In genomic region chr2:191976436-191976835, GRCh38 we compare ENCODE assay signal across 21 cellular contexts.
DNase-seq lines count a peak whose midpoint lies in the region; FAIRE-seq and TF ChIP-seq lines count a peak whose summit lies in the region.
"Had no signal": no experiment of that assay in that cellular context is flagged by ENCODE, and none has a peak within 500 bp of the region (broad histone marks: within the 10 kb centered on the region; RNA-seq: fewer than 3 reads in every experiment).

No MANE protein-coding gene starts in this region.

- H3K27me3 Mint-ChIP-seq in astrocyte (ENCODE audit: low read depth, unreplicated experiment) (no peaks in the 10 kb centered on the region), progenitor cell of endocrine pancreas (no peaks in the 10 kb centered on the region)
- H3K27me3 Mint-ChIP-seq in activated CD4-positive, alpha-beta memory T cell treated with anti-CD3 and anti-CD28 coated beads for 36 hours, result peaks cover 8% of the 10 kb centered on the region

- peak; percentile 89 for FAIRE-seq in astrocyte (lab: Jason Lieb, UNC)
- no peak for FAIRE-seq in urothelium cell line (lab: Jason Lieb, UNC)
- FAIRE-seq: colon, frontal cortex had no signal

- H3K9me3 ChIP-seq in astrocyte (ENCODE audit: insufficient read depth, low read depth, low read length) (no peaks in the 10 kb centered on the region), smooth muscle cell (replicated peaks; ENCODE audit: low read depth) (no peaks in the 10 kb centered on the region)

- H2AFZ ChIP-seq in astrocyte (ENCODE audit: low read depth, low read length) (no peak overlapping the region), smooth muscle cell (ENCODE audit: low read depth) (no peak overlapping the region)

- H3K4me2 ChIP-seq in astrocyte (ENCODE audit: low read length) (peak overlapping the region; percentile 50), smooth muscle cell (no peak overlapping the region)

- H3K27ac Mint-ChIP-seq in astrocyte (ENCODE audit: unreplicated experiment), result no peak overlapping the region
- peak overlapping the region; percentile 65 for H3K27ac Mint-ChIP-seq in progenitor cell of endocrine pancreas
- no peak overlapping the region for H3K27ac Mint-ChIP-seq in activated CD4-positive, alpha-beta memory T cell treated with anti-CD3 and anti-CD28 coated beads for 36 hours
- H3K27ac Mint-ChIP-seq: activated B cell treated with CpG ODN at 0.5 μM for 24 hours had no signal

- CTCF ChIA-PET in activated CD4-positive, alpha-beta memory T cell treated with anti-CD3 and anti-CD28 coated beads for 36 hours (lab: Charles Lee), result no interaction called here

- no peaks in the 10 kb centered on the region for H4K20me1 ChIP-seq in astrocyte (ENCODE audit: insufficient read depth, low read length)
- no peaks in the 10 kb centered on the region for H4K20me1 ChIP-seq in smooth muscle cell (ENCODE audit: low read depth)

- H3K4me1 Mint-ChIP-seq in astrocyte (ENCODE audit: low read depth, unreplicated experiment), result peaks cover 1% of the 10 kb centered on the region
- H3K4me1 Mint-ChIP-seq in progenitor cell of endocrine pancreas (ENCODE audit: low read depth), result peaks cover 12% of the 10 kb centered on the region
- H3K4me1 Mint-ChIP-seq in activated CD4-positive, alpha-beta memory T cell treated with anti-CD3 and anti-CD28 coated beads for 36 hours (ENCODE audit: low read depth), result no peaks in the 10 kb centered on the region
- H3K4me1 Mint-ChIP-seq: activated B cell treated with CpG ODN at 0.5 μM for 24 hours had no signal

- H3K4me3 Mint-ChIP-seq in astrocyte (ENCODE audit: unreplicated experiment), result no peak overlapping the region
- H3K4me3 Mint-ChIP-seq in progenitor cell of endocrine pancreas (ENCODE audit: low read depth), result no peak overlapping the region
- H3K4me3 Mint-ChIP-seq in activated CD4-positive, alpha-beta memory T cell treated with anti-CD3 and anti-CD28 coated beads for 36 hours, result no peak overlapping the region
- H3K4me3 Mint-ChIP-seq: activated B cell treated with CpG ODN at 0.5 μM for 24 hours had no signal

- TF ChIP-seq CTCF in astrocyte (IDR thresholded peaks at IDR 0.05; ENCODE audit: insufficient read depth, low read depth, low read length) (no peak), fibroblast of the aortic adventitia (IDR thresholded peaks at IDR 0.05; ENCODE audit: insufficient read depth, low read length) (no peak), progenitor cell of endocrine pancreas (IDR thresholded peaks at IDR 0.05; ENCODE audit: unreplicated experiment) (no peak), smooth muscle cell (IDR thresholded peaks at IDR 0.05; ENCODE audit: borderline replicate concordance, insufficient read depth, poor library complexity, severe bottlenecking) (no peak)

- H3K9me3 Mint-ChIP-seq in astrocyte (ENCODE audit: unreplicated experiment) (no peaks in the 10 kb centered on the region), progenitor cell of endocrine pancreas (ENCODE audit: low read depth) (peaks cover 16% of the 10 kb centered on the region)
- no peaks in the 10 kb centered on the region for H3K9me3 Mint-ChIP-seq in activated CD4-positive, alpha-beta memory T cell treated with anti-CD3 and anti-CD28 coated beads for 36 hours
- H3K9me3 Mint-ChIP-seq: activated B cell treated with CpG ODN at 0.5 μM for 24 hours had no signal

- H3K36me3 ChIP-seq in astrocyte (ENCODE audit: insufficient read depth, low read length) (no peaks in the 10 kb centered on the region), smooth muscle cell (ENCODE audit: low read depth) (no peaks in the 10 kb centered on the region)

- POLR2A ChIA-PET in activated CD4-positive, alpha-beta memory T cell treated with anti-CD3 and anti-CD28 coated beads for 36 hours (lab: Charles Lee), result no interaction called here

- H3K4me3 ChIP-seq in astrocyte (ENCODE audit: insufficient read depth, low read depth, low read length) (no peak overlapping the region), fibroblast of the aortic adventitia (ENCODE audit: low read depth, low read length) (no peak overlapping the region), smooth muscle cell (no peak overlapping the region)

- WGBS in smooth muscle cell (ENCODE audit: low lambda C conversion rate), result 83% methylated on average over 3 of the region's 3 CpGs

- DNase-seq in Daoy (ENCODE audit: low read depth) (peak; percentile 30), astrocyte (ENCODE audit: low read depth) (peak; percentile 94), fibroblast of the aortic adventitia (ENCODE audit: low read depth) (peak; percentile 92), progenitor cell of endocrine pancreas (ENCODE audit: low spot score, unreplicated experiment) (no peak), smooth muscle cell (lab: John Stamatoyannopoulos, UW; ENCODE audit: unreplicated experiment) (no peak), urothelium cell line (ENCODE audit: low spot score) (no peak)
- DNase-seq in activated effector memory CD4-positive, alpha-beta T cell treated with Interleukin-2 at 50 U/mL for 16 hours, result no peak
- no peak for DNase-seq in activated CD4-positive, alpha-beta memory T cell treated with anti-CD3 and anti-CD28 coated beads for 36 hours
- DNase-seq: activated B cell treated with CpG ODN at 0.5 μM for 24 hours; activated naive CD4-positive, alpha-beta T cell treated with anti-CD3 and anti-CD28 coated beads, Interleukin-2, amount 50 U/mL, for 16 hours; DND-41; KG1; NCI-H1694; NCI-H510A; PC-3; retina; stimulated activated CD4-positive, alpha-beta T cell treated with anti-CD3 and anti-CD28 coated beads, Interleukin-4, amount 100 ng/mL, for 24 hours; SW 1271 had no signal

- no peaks in the 10 kb centered on the region for H3K79me2 ChIP-seq in astrocyte (ENCODE audit: insufficient read depth, low read length)
- no peaks in the 10 kb centered on the region for H3K79me2 ChIP-seq in smooth muscle cell (ENCODE audit: low read depth)

- H3K27me3 ChIP-seq in astrocyte (ENCODE audit: insufficient read depth, low read length) (no peaks in the 10 kb centered on the region), smooth muscle cell (ENCODE audit: low read depth) (no peaks in the 10 kb centered on the region)

- H3K4me1 ChIP-seq in astrocyte (ENCODE audit: insufficient read depth, low read length), result peaks cover 17% of the 10 kb centered on the region
- H3K4me1 ChIP-seq in smooth muscle cell (ENCODE audit: low read depth), result no peaks in the 10 kb centered on the region

- no peaks in the 10 kb centered on the region for H3F3A ChIP-seq in smooth muscle cell (ENCODE audit: low read depth)

- intact Hi-C loops in activated CD4-positive, alpha-beta memory T cell treated with anti-CD3 and anti-CD28 coated beads for 36 hours (cut with micrococcal nuclease), result no loop called here

- peak overlapping the region; percentile 8 for H3K27ac ChIP-seq in astrocyte (ENCODE audit: low read depth, low read length)
- no peak overlapping the region for H3K27ac ChIP-seq in smooth muscle cell (ENCODE audit: low read depth)
- H3K27ac ChIP-seq: C4-2B had no signal

- H3K36me3 Mint-ChIP-seq in astrocyte (ENCODE audit: low read depth, unreplicated experiment) (no peaks in the 10 kb centered on the region), progenitor cell of endocrine pancreas (ENCODE audit: insufficient read depth) (peaks cover 6% of the 10 kb centered on the region)
- no peaks in the 10 kb centered on the region for H3K36me3 Mint-ChIP-seq in activated CD4-positive, alpha-beta memory T cell treated with anti-CD3 and anti-CD28 coated beads for 36 hours

- no peak overlapping the region for H3K9ac ChIP-seq in astrocyte (ENCODE audit: low read length)
- no peak overlapping the region for H3K9ac ChIP-seq in smooth muscle cell (ENCODE audit: low read depth)

Comparison
In these comparisons a context has a peak if more than half of its experiments do, and no peak if none do; other contexts are left out.
1. DNase-seq: peak in Daoy (single experiment), astrocyte (single experiment) and fibroblast of the aortic adventitia (single experiment); none in progenitor cell of endocrine pancreas (single experiment), activated effector memory CD4-positive, alpha-beta T cell treated with Interleukin-2 at 50 U/mL for 16 hours (single experiment), activated CD4-positive, alpha-beta memory T cell treated with anti-CD3 and anti-CD28 coated beads for 36 hours (single experiment), smooth muscle cell (single experiment) and urothelium cell line (single experiment).